Comparison of ENCODE assay signal across 1 cellular context in genomic region chr16:740764-741505, GRCh38.
TF ChIP-seq lines count a peak whose summit lies in the region.

TSS of gene CIAO3 (minus strand) at chr16:740997. CDS start at chr16:740985, 12 bp downstream.

TF ChIP-seq in SK-N-SH, 30 proteins besides CTCF, POLR2A, EP300 and RAD21 (continued from another document):
- TF ChIP-seq TAF1 (IDR thresholded peaks at IDR 0.05; ENCODE audit: borderline replicate concordance, low read depth, low read length) (peak; percentile 94), GABPA (IDR thresholded peaks at IDR 0.05; ENCODE audit: low read depth) (peak; percentile 60), YY1 (IDR thresholded peaks at IDR 0.05; ENCODE audit: low read depth) (peak; percentile 96), REST (IDR thresholded peaks at IDR 0.05; ENCODE audit: low read depth, low read length) (0 out of 2 replicates have a peak, but pooled peaks have one; percentile 33), SMC3 (IDR thresholded peaks at IDR 0.05; ENCODE audit: low read depth, low read length) (peak; percentile 51; the same call in 1 of the 2 replicates), USF2 (IDR thresholded peaks at IDR 0.05; ENCODE audit: borderline replicate concordance, low read depth, low read length) (no peak), CHD2 (IDR thresholded peaks at IDR 0.05; ENCODE audit: low read length, partially characterized antibody) (peak; percentile 81), EZH2phosphoT487 (IDR thresholded peaks at IDR 0.05; ENCODE audit: borderline replicate concordance, low read depth) (no peak), USF1 (IDR thresholded peaks at IDR 0.05; ENCODE audit: borderline replicate concordance, low read depth) (no peak), RCOR1 (IDR thresholded peaks at IDR 0.05; ENCODE audit: low read length) (no peak), IRF3 (IDR thresholded peaks at IDR 0.05; ENCODE audit: low read depth, low read length) (no peak), RXRA (IDR thresholded peaks at IDR 0.05; ENCODE audit: borderline replicate concordance, low read depth) (no peak), POLR2AphosphoS5 (IDR thresholded peaks at IDR 0.05; ENCODE audit: low read depth, low read length) (peak; percentile 67; the same call in 1 of the 2 replicates), MXI1 (IDR thresholded peaks at IDR 0.05; ENCODE audit: low read depth, low read length) (peak; percentile 77), RFX5 (IDR thresholded peaks at IDR 0.05; ENCODE audit: low read length) (no peak), MAX (IDR thresholded peaks at IDR 0.05; ENCODE audit: low read depth) (peak; percentile 71), FOXJ3 (CRISPR knock-in tag; IDR thresholded peaks at IDR 0.05) (no peak), FOXM1 (IDR thresholded peaks at IDR 0.05; ENCODE audit: low read depth) (peak; percentile 13; the same call in 1 of the 2 replicates), MEF2A (IDR thresholded peaks at IDR 0.05; ENCODE audit: borderline replicate concordance, low read depth) (no peak)
